Comparison of ENCODE assay signal across 14 cellular contexts in the genomic region with DNA sequence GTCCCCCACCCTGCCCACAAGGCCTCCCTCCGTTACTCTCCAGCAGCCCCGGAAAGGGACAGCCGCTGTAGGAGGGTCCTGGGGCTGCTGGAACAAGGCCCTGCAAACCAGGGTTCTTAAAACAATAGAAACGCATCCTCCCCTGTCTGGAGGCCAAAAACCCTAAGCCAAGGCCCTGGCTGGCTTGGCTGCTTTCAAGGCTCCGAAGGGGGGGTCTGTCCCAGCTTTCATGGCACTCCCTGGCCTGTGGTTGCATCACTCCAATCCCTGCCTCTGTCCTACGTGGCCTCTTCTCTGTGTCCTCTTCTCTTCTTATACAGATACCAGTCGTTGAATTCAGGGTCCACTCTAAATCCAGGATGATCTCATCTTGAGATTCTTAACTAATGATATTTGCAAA.
"Had no signal": no experiment of that assay in that cellular context is flagged by ENCODE, and none has a peak within 500 bp of the region (broad histone marks: within the 10 kb centered on the region; RNA-seq: fewer than 3 reads in every experiment).

No MANE protein-coding gene starts in this region.

- H3K27me3 ChIP-seq: pancreas had no signal

- H3K4me3 ChIP-seq: cardiac muscle cell, pancreas had no signal

- DNase-seq: activated CD4-positive, alpha-beta memory T cell treated with anti-CD3 and anti-CD28 coated beads for 36 hours; activated CD4-positive, alpha-beta T cell treated with anti-CD3 and anti-CD28 coated beads for 36 hours; activated CD8-positive, alpha-beta memory T cell treated with anti-CD3 and anti-CD28 coated beads, Interleukin-2, amount 10 ng/mL, durations not matched to agents 7 days and 5 days; activated effector memory CD4-positive, alpha-beta T cell treated with Interleukin-2 at 50 U/mL for 16 hours; activated naive CD4-positive, alpha-beta T cell treated with anti-CD3 and anti-CD28 coated beads, Interleukin-2, amount 50 U/mL, for 16 hours; activated T-cell treated with anti-CD3 and anti-CD28 coated beads, Interleukin-2, amount 50 U/mL, for 24 hours; hippocampal formation; pancreas; stimulated activated CD4-positive, alpha-beta T cell treated with anti-CD3 and anti-CD28 coated beads, Interleukin-15, amount 100 ng/mL, for 24 hours; stimulated activated CD4-positive, alpha-beta T cell treated with anti-CD3 and anti-CD28 coated beads, Interleukin-4, amount 100 ng/mL, for 24 hours; stimulated activated naive CD8-positive, alpha-beta T cell treated with anti-CD3 and anti-CD28 coated beads, Interleukin-15, Interleukin-2, amounts not matched to agents 100 U/mL and 50 U/mL, for 24 hours; T-helper 17 cell; WERI-Rb-1 had no signal

- H3K36me3 ChIP-seq: cardiac muscle cell, pancreas, WERI-Rb-1 had no signal

- ATAC-seq: activated CD4-positive, alpha-beta T cell treated with anti-CD3 and anti-CD28 coated beads for 36 hours; activated CD8-positive, alpha-beta memory T cell treated with anti-CD3 and anti-CD28 coated beads, Interleukin-2, amount 10 ng/mL, durations not matched to agents 7 days and 5 days; pancreas; T-helper 17 cell had no signal

- H3K27ac Mint-ChIP-seq: activated CD4-positive, alpha-beta memory T cell treated with anti-CD3 and anti-CD28 coated beads for 36 hours; activated CD4-positive, alpha-beta T cell treated with anti-CD3 and anti-CD28 coated beads for 36 hours; activated CD8-positive, alpha-beta memory T cell treated with anti-CD3 and anti-CD28 coated beads, Interleukin-2, amount 10 ng/mL, durations not matched to agents 7 days and 5 days; activated T-cell treated with anti-CD3 and anti-CD28 coated beads, Interleukin-2, amount 50 U/mL, for 24 hours had no signal

- H3K27ac ChIP-seq: cardiac muscle cell, pancreas, WERI-Rb-1 had no signal

- H3K4me3 Mint-ChIP-seq: activated CD4-positive, alpha-beta T cell treated with anti-CD3 and anti-CD28 coated beads for 36 hours; activated CD8-positive, alpha-beta memory T cell treated with anti-CD3 and anti-CD28 coated beads, Interleukin-2, amount 10 ng/mL, durations not matched to agents 7 days and 5 days; activated T-cell treated with anti-CD3 and anti-CD28 coated beads, Interleukin-2, amount 50 U/mL, for 24 hours had no signal

- H3K9me3 ChIP-seq: pancreas had no signal

- H3K36me3 Mint-ChIP-seq: activated CD4-positive, alpha-beta memory T cell treated with anti-CD3 and anti-CD28 coated beads for 36 hours; activated CD8-positive, alpha-beta memory T cell treated with anti-CD3 and anti-CD28 coated beads, Interleukin-2, amount 10 ng/mL, durations not matched to agents 7 days and 5 days had no signal

- H3K27me3 Mint-ChIP-seq: activated CD4-positive, alpha-beta T cell treated with anti-CD3 and anti-CD28 coated beads for 36 hours had no signal

- H3K9me3 Mint-ChIP-seq: activated CD4-positive, alpha-beta memory T cell treated with anti-CD3 and anti-CD28 coated beads for 36 hours; activated T-cell treated with anti-CD3 and anti-CD28 coated beads, Interleukin-2, amount 50 U/mL, for 24 hours had no signal
